1 cellular context compared by ENCODE assay signal in genomic region chr13:94280845-94281244, GRCh38.
TF ChIP-seq lines count a peak whose summit lies in the region.

No MANE protein-coding gene starts in this region.

TF ChIP-seq in A549, 52 proteins besides CTCF, POLR2A, EP300 and RAD21 (continued from another document):
- peak; percentile 73 for TF ChIP-seq REST (IDR thresholded peaks at IDR 0.05)
